21 cellular contexts compared by ENCODE assay signal in genomic region chr17:15918661-15919259, GRCh38. TPM values are rescaled to one million over a fixed set of nuclear protein-coding genes. Genes with fewer than 3 reads are reported as not detected.
A peak's percentile ranks its signal among the peaks of the same experiment; 100 is the strongest.
DNase-seq lines count a peak whose midpoint lies in the region; ATAC-seq and TF ChIP-seq lines count a peak whose summit lies in the region.
"Had no signal": no experiment of that assay in that cellular context is flagged by ENCODE, and none has a peak within 500 bp of the region (broad histone marks: within the 10 kb centered on the region; RNA-seq: fewer than 3 reads in every experiment).

No MANE protein-coding gene starts in this region.

- H2BK5ac ChIP-seq in mesenchymal stem cell (ENCODE audit: low read depth, low read length, poor library complexity, severe bottlenecking): no peak overlapping the region

- no peak overlapping the region for H2AFZ ChIP-seq in mammary epithelial cell (ENCODE audit: low read depth, low read length)
- H2AFZ ChIP-seq in mesenchymal stem cell (ENCODE audit: low read depth, low read length): no peak overlapping the region

- H2BK15ac ChIP-seq in mesenchymal stem cell (ENCODE audit: low read depth, poor library complexity, severe bottlenecking): no peak overlapping the region

- H3K9ac ChIP-seq in mammary epithelial cell (ENCODE audit: insufficient read depth, low read length): no peak overlapping the region
- H3K9ac ChIP-seq in mesenchymal stem cell (ENCODE audit: low read length): no peak overlapping the region

- no peak overlapping the region for H3K4me3 Mint-ChIP-seq in MCF 10A (ENCODE audit: unreplicated experiment)
- H3K4me3 Mint-ChIP-seq: activated CD4-positive, alpha-beta T cell treated with anti-CD3 and anti-CD28 coated beads for 36 hours; CD8-positive, alpha-beta T cell; stimulated activated effector memory CD8-positive, alpha-beta T cell treated with anti-CD3 and anti-CD28 coated beads, Interleukin-12 subunit alpha, Interleukin-12 subunit beta, amount 100 ng/mL, for 72 hours had no signal

- H3K36me3 Mint-ChIP-seq in MCF 10A (ENCODE audit: insufficient read depth, unreplicated experiment): no peaks in the 10 kb centered on the region
- H3K36me3 Mint-ChIP-seq: CD8-positive, alpha-beta T cell; stimulated activated effector memory CD8-positive, alpha-beta T cell treated with anti-CD3 and anti-CD28 coated beads, Interleukin-12 subunit alpha, Interleukin-12 subunit beta, amount 100 ng/mL, for 72 hours had no signal

- no peaks in the 10 kb centered on the region for H3K27me3 Mint-ChIP-seq in MCF 10A (ENCODE audit: insufficient read depth, unreplicated experiment)

- H2BK120ac ChIP-seq in mesenchymal stem cell (ENCODE audit: low read depth, low read length): no peak overlapping the region

- H3K9me3 Mint-ChIP-seq in MCF 10A (ENCODE audit: unreplicated experiment): peaks cover 7% of the 10 kb centered on the region
- H3K9me3 Mint-ChIP-seq: CD8-positive, alpha-beta T cell; stimulated activated effector memory CD8-positive, alpha-beta T cell treated with anti-CD3 and anti-CD28 coated beads, Interleukin-12 subunit alpha, Interleukin-12 subunit beta, amount 100 ng/mL, for 72 hours had no signal

- H4K8ac ChIP-seq in mesenchymal stem cell (ENCODE audit: low read length): peak overlapping the region; percentile 4

- peaks cover 23% of the 10 kb centered on the region for H3K4me1 Mint-ChIP-seq in MCF 10A (ENCODE audit: insufficient read depth, unreplicated experiment)
- H3K4me1 Mint-ChIP-seq: activated CD4-positive, alpha-beta T cell treated with anti-CD3 and anti-CD28 coated beads for 36 hours had no signal

- H4K20me1 ChIP-seq in mammary epithelial cell (ENCODE audit: insufficient read depth, low read length): no peaks in the 10 kb centered on the region

- H3K36me3 ChIP-seq in mammary epithelial cell (ENCODE audit: insufficient read depth, low read length) (no peaks in the 10 kb centered on the region), mesenchymal stem cell (ENCODE audit: control insufficient read depth in 1 of 2, insufficient read depth in 2 of 2, low read depth in 1 of 2, low read length in 2 of 2) (no peaks in the 10 kb centered on the region)

- H3K79me1 ChIP-seq in mesenchymal stem cell (replicated peaks; ENCODE audit: low read length, poor library complexity, severe bottlenecking): no peaks in the 10 kb centered on the region

- H2AK5ac ChIP-seq in mesenchymal stem cell (ENCODE audit: low read length, severe bottlenecking): no peak overlapping the region

- TF ChIP-seq CTCF in MCF 10A (IDR thresholded peaks at IDR 0.05; ENCODE audit: unreplicated experiment): no peak
- no peak for TF ChIP-seq CTCF in mammary epithelial cell (conservative IDR thresholded peaks at IDR 0.05 in 1 of 2, IDR thresholded peaks at IDR 0.05 in 1 of 2; ENCODE audit: extremely low read depth in 1 of 2, insufficient read depth in 1 of 2, low read depth in 1 of 2, low read length in 2 of 2)
- no peak for TF ChIP-seq CTCF in VCaP (conservative IDR thresholded peaks at IDR 0.05)
- TF ChIP-seq CTCF in RWPE1 (conservative IDR thresholded peaks at IDR 0.05; ENCODE audit: low read depth): no peak

- no TSS peak for BruUV-seq in MCF 10A (replicated peaks; lab: Mats Ljungman, UMichigan)
- BruUV-seq in mammary epithelial cell (replicated peaks; lab: Mats Ljungman, UMichigan): no TSS peak

- H3K14ac ChIP-seq in mesenchymal stem cell (ENCODE audit: low read length in 2 of 2): no peak overlapping the region

- H3K4me2 ChIP-seq in mammary epithelial cell (ENCODE audit: insufficient read depth, low read depth, low read length) (no peak overlapping the region), mesenchymal stem cell (ENCODE audit: low read length, poor library complexity, severe bottlenecking) (no peak overlapping the region)

- peak overlapping the region in 1 of 2 experiments; percentile 42 for H3K18ac ChIP-seq in mesenchymal stem cell (ENCODE audit: low read depth in 1 of 2, low read length in 2 of 2)

- no peak overlapping the region for H3K4me3 ChIP-seq in mammary epithelial cell (replicated peaks in 1 of 3; ENCODE audit: insufficient read depth in 1 of 3, low read depth in 2 of 3, low read length in 3 of 3)
- no peak overlapping the region for H3K4me3 ChIP-seq in mesenchymal stem cell (ENCODE audit: insufficient read depth in 1 of 2, low read depth in 1 of 2, low read length in 2 of 2)
- H3K4me3 ChIP-seq: psoas muscle had no signal

- CTCF ChIA-PET in MCF 10A (lab: Yijun Ruan, JAX): interaction anchor here (0.7 kb wide), 2 partner anchors 23 to 1024 kb away, joined by 3 read pairs; no protein-coding TSS in a partner anchor
- CTCF ChIA-PET in mammary epithelial cell (lab: Charles Lee; ENCODE audit: low non-redundant PET): no interaction called here
- CTCF ChIA-PET in RWPE1 (lab: Yijun Ruan, JAX): no interaction called here

- dilution Hi-C loops in mammary epithelial cell (cut with HindIII; ENCODE audit: low sequenced_read_pairs): no loop called here

- peak; percentile 54 for DNase-seq in MCF 10A (ENCODE audit: unreplicated experiment)
- DNase-seq in mammary epithelial cell: no peak
- no peak for DNase-seq in mesenchymal stem cell
- no peak for DNase-seq in NCI-H1417 treated with DMSO at 0.1 percent for 48 hours (lab: John Stamatoyannopoulos, UW)
- no peak for DNase-seq in NCI-H1694 (lab: John Stamatoyannopoulos, UW)
- DNase-seq in RWPE1 (ENCODE audit: low spot score): no peak
- DNase-seq: activated CD4-positive, alpha-beta T cell treated with anti-CD3 and anti-CD28 coated beads for 36 hours; activated CD8-positive, alpha-beta memory T cell treated with anti-CD3 and anti-CD28 coated beads, Interleukin-2, amount 50 U/mL, for 48 hours; amygdala; CD8-positive, alpha-beta T cell; cerebellar nuclear complex; hypothalamus; naive thymus-derived CD8-positive, alpha-beta T cell; NCI-H187; NCI-H510A treated with DMSO at 0.1 percent for 48 hours; psoas muscle had no signal

- H3K27ac Mint-ChIP-seq in MCF 10A (ENCODE audit: low read depth, unreplicated experiment): no peak overlapping the region
- H3K27ac Mint-ChIP-seq: activated CD4-positive, alpha-beta T cell treated with anti-CD3 and anti-CD28 coated beads for 36 hours; CD8-positive, alpha-beta T cell; stimulated activated effector memory CD8-positive, alpha-beta T cell treated with anti-CD3 and anti-CD28 coated beads, Interleukin-12 subunit alpha, Interleukin-12 subunit beta, amount 100 ng/mL, for 72 hours had no signal

- peak overlapping the region in 1 of 2 experiments; percentile 93 for H2BK12ac ChIP-seq in mesenchymal stem cell (ENCODE audit: low read length in 2 of 2)

- intact Hi-C loops in MCF 10A (cut with micrococcal nuclease): no loop called here
- intact Hi-C loops in mammary epithelial cell (cut with micrococcal nuclease): no loop called here

- no peak overlapping the region for H3K27ac ChIP-seq in mammary epithelial cell (ENCODE audit: insufficient read depth, low read depth, low read length)
- peak overlapping the region; percentile 48; the same call in 1 of the 2 replicates for H3K27ac ChIP-seq in VCaP
- no peak overlapping the region for H3K27ac ChIP-seq in mesenchymal stem cell (ENCODE audit: low read length, poor library complexity, severe bottlenecking)
- no peak overlapping the region for H3K27ac ChIP-seq in RWPE1
- H3K27ac ChIP-seq: psoas muscle had no signal

- in situ Hi-C loops in mammary epithelial cell (cut with MboI; ENCODE audit: low sequenced_read_pairs in 2 of 2): no loop called here

- peak overlapping the region; percentile 20 for H4K91ac ChIP-seq in mesenchymal stem cell (ENCODE audit: low read length)

- H3K27me3 ChIP-seq in mammary epithelial cell (ENCODE audit: insufficient read depth, low read length): no peaks in the 10 kb centered on the region
- peaks cover 0 to 9% of the 10 kb centered on the region in 2 experiments for H3K27me3 ChIP-seq in mesenchymal stem cell (ENCODE audit: control insufficient read depth in 1 of 2, insufficient read depth in 1 of 2, low read length in 2 of 2)

- no peak for ATAC-seq in GM21423 (IDR thresholded peaks at IDR 0.05; ENCODE audit: unreplicated experiment)
- ATAC-seq: activated CD4-positive, alpha-beta T cell treated with anti-CD3 and anti-CD28 coated beads for 36 hours; CD8-positive, alpha-beta T cell; left lobe of liver; psoas muscle; stimulated activated effector memory CD8-positive, alpha-beta T cell treated with anti-CD3 and anti-CD28 coated beads, Interleukin-12 subunit alpha, Interleukin-12 subunit beta, amount 100 ng/mL, for 72 hours had no signal

- no peaks in the 10 kb centered on the region for H3K79me2 ChIP-seq in mammary epithelial cell (ENCODE audit: insufficient read depth, low read length)

- no peak overlapping the region for H3K23ac ChIP-seq in mesenchymal stem cell (ENCODE audit: low read length in 2 of 2)

- WGBS in mammary epithelial cell (ENCODE audit: low coverage, missing lambda C conversion rate): 94% methylated on average over 7 of the region's 9 CpGs
- 92% methylated on average over 9 of the region's 9 CpGs for WGBS in mesenchymal stem cell

- POLR2A ChIA-PET in MCF 10A (lab: Yijun Ruan, JAX): no interaction called here
- POLR2A ChIA-PET in RWPE1 (lab: Yijun Ruan, JAX; ENCODE audit: low non-redundant PET): no interaction called here

- H3K4ac ChIP-seq in mesenchymal stem cell (ENCODE audit: low read depth in 1 of 2, low read length in 2 of 2): peak overlapping the region; percentile 14 to 49

- H3K4me1 ChIP-seq in mammary epithelial cell (ENCODE audit: insufficient read depth, low read length) (peaks cover 33% of the 10 kb centered on the region), mesenchymal stem cell (ENCODE audit: control insufficient read depth, insufficient read depth, low read depth, low read length) (peaks cover 6% of the 10 kb centered on the region)
- H3K4me1 ChIP-seq: psoas muscle had no signal

- no peaks in the 10 kb centered on the region for H3K9me3 ChIP-seq in mammary epithelial cell (replicated peaks; ENCODE audit: insufficient read depth, low read length)
- no peaks in the 10 kb centered on the region for H3K9me3 ChIP-seq in mesenchymal stem cell (ENCODE audit: control insufficient read depth, low read length)

RNA-seq across cellular contexts. Expression of gene ADORA2B, which starts 26.2 kb away (rescaled TPM):
- 21.7 and 26.0 TPM in 2 replicates for total RNA-seq in MCF 10A (2022)
- total RNA-seq in mammary epithelial cell: 10 to 100 TPM; 44.9 to 73.7 TPM
- 70.6 TPM for polyA plus RNA-seq in mammary epithelial cell
- 27.4 TPM for polyA minus RNA-seq in mammary epithelial cell
- polyA plus RNA-seq in mesenchymal stem cell (2013, experiment 1 of 2): 23.8 TPM
- 25.7 TPM for polyA plus RNA-seq in mesenchymal stem cell (2013, experiment 2 of 2)
- total RNA-seq: CD8-positive, alpha-beta T cell; naive thymus-derived CD8-positive, alpha-beta T cell; OCI-LY7 had no signal
